ENCODE assay signal across 8 cellular contexts in the genomic region with DNA sequence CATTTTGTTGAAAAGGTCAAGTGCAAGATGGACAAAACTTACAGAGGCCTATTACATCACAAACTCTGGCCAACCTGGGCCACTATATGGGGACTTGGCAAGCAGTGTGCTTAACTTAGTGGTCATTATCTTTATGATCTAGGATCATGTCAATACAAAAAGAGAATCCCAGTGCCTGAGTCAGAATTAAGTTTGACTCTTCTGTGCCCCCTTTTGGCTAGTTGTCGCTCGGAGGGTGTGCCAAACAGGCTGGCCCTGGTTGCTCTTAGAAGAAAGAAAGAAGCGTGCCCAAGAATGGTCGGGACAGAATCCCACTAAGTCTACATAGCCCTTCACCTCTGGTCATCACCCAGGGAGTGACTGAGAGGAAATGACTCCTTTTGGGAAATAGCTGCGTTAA.
DNase-seq lines count a peak whose midpoint lies in the region; ATAC-seq and TF ChIP-seq lines count a peak whose summit lies in the region.

No MANE protein-coding gene starts in this region.

- no peaks in the 10 kb centered on the region for H3K36me3 Mint-ChIP-seq in T-helper 2 cell treated with Interferon-gamma antibody and Interleukin-4, amounts not matched to agents 5 μg/mL and 100 μg/mL, for 36 hours (ENCODE audit: low read depth)
- no peaks in the 10 kb centered on the region for H3K36me3 Mint-ChIP-seq in endodermal cell (ENCODE audit: low read depth)

- no peak overlapping the region for H3K9ac ChIP-seq in endodermal cell (ENCODE audit: extremely low read depth, low read length, poor library complexity, severe bottlenecking)

- H3K9me3 ChIP-seq in endodermal cell (ENCODE audit: control insufficient read depth, low read length), result no peaks in the 10 kb centered on the region

- H3K4me3 Mint-ChIP-seq in T-helper 2 cell treated with Interferon-gamma antibody and Interleukin-4, amounts not matched to agents 5 μg/mL and 100 μg/mL, for 36 hours, result no peak overlapping the region
- no peak overlapping the region for H3K4me3 Mint-ChIP-seq in endodermal cell

- TF ChIP-seq CTCF in endodermal cell (conservative IDR thresholded peaks at IDR 0.05), result peak; percentile 62

- DNase-seq in T-helper 2 cell (peak in 3 of 5 experiments; percentile 1 to 18 (median 3)), UCSD-AML1 (lab: John Stamatoyannopoulos, UW; ENCODE audit: unreplicated experiment) (peak; percentile 17), endodermal cell (peak; percentile 73), posterior vena cava (ENCODE audit: low spot score) (no peak), SKM-1 treated with dmso at 0.1 percent for 144 hours (lab: John Stamatoyannopoulos, UW; ENCODE audit: unreplicated experiment) (no peak)
- no peak for DNase-seq in T-helper 2 cell treated with Interferon-gamma antibody and Interleukin-4, amounts not matched to agents 5 μg/mL and 100 μg/mL, for 36 hours (ENCODE audit: low spot score)
- peak; percentile 23 for DNase-seq in stimulated activated naive CD8-positive, alpha-beta T cell treated with anti-CD3 and anti-CD28 coated beads, Interleukin-15, Interleukin-2, amounts not matched to agents 100 U/mL and 50 U/mL, for 24 hours

- H3K4me1 ChIP-seq in endodermal cell (ENCODE audit: control insufficient read depth, insufficient read depth, low read length), result no peaks in the 10 kb centered on the region

- peaks cover 9% of the 10 kb centered on the region for H3K27me3 ChIP-seq in endodermal cell (ENCODE audit: control insufficient read depth, insufficient read depth, low read length, poor library complexity, severe bottlenecking)

- no peaks in the 10 kb centered on the region for H3K9me3 Mint-ChIP-seq in T-helper 2 cell treated with Interferon-gamma antibody and Interleukin-4, amounts not matched to agents 5 μg/mL and 100 μg/mL, for 36 hours
- H3K9me3 Mint-ChIP-seq in endodermal cell, result no peaks in the 10 kb centered on the region

- no peak overlapping the region for H3K4me3 ChIP-seq in endodermal cell (ENCODE audit: low read length)

- H3K27ac ChIP-seq in endodermal cell (ENCODE audit: low read depth, low read length), result no peak overlapping the region

- H3K36me3 ChIP-seq in endodermal cell (ENCODE audit: control insufficient read depth, insufficient read depth, low read length), result no peaks in the 10 kb centered on the region

- H3K27me3 Mint-ChIP-seq in T-helper 2 cell treated with Interferon-gamma antibody and Interleukin-4, amounts not matched to agents 5 μg/mL and 100 μg/mL, for 36 hours (ENCODE audit: low read depth), result peaks cover 20% of the 10 kb centered on the region
- H3K27me3 Mint-ChIP-seq in endodermal cell (ENCODE audit: insufficient read depth), result peaks cover 6% of the 10 kb centered on the region

- 72% methylated on average over 5 of the region's 5 CpGs; no CpG with 5 or more reads in 1 of the 2 experiments for WGBS in endodermal cell (ENCODE audit: insufficient coverage in 1 of 2, insufficient read length in 1 of 2), 2 experiments

- intact Hi-C loops in posterior vena cava (cut with DNase I), result no loop called here

- H3K27ac Mint-ChIP-seq in T-helper 2 cell treated with Interferon-gamma antibody and Interleukin-4, amounts not matched to agents 5 μg/mL and 100 μg/mL, for 36 hours, result no peak overlapping the region
- no peak overlapping the region for H3K27ac Mint-ChIP-seq in endodermal cell

- peaks cover 4% of the 10 kb centered on the region for H3K4me1 Mint-ChIP-seq in T-helper 2 cell treated with Interferon-gamma antibody and Interleukin-4, amounts not matched to agents 5 μg/mL and 100 μg/mL, for 36 hours (ENCODE audit: low read depth)
- peaks cover 3% of the 10 kb centered on the region for H3K4me1 Mint-ChIP-seq in endodermal cell

- no peak for ATAC-seq in stimulated activated naive CD8-positive, alpha-beta T cell treated with anti-CD3 and anti-CD28 coated beads, Interleukin-15, Interleukin-2, amounts not matched to agents 100 U/mL and 50 U/mL, for 24 hours
- no peak for ATAC-seq in GM18868 (IDR thresholded peaks at IDR 0.05; ENCODE audit: unreplicated experiment)

Comparison
In these comparisons a context has a peak if more than half of its experiments do, and no peak if none do; other contexts are left out.
1. DNase-seq: peak in T-helper 2 cell (3 of 5), UCSD-AML1 (single experiment), endodermal cell (single experiment) and stimulated activated naive CD8-positive, alpha-beta T cell treated with anti-CD3 and anti-CD28 coated beads, Interleukin-15, Interleukin-2, amounts not matched to agents 100 U/mL and 50 U/mL, for 24 hours (single experiment); none in T-helper 2 cell treated with Interferon-gamma antibody and Interleukin-4, amounts not matched to agents 5 μg/mL and 100 μg/mL, for 36 hours (single experiment), posterior vena cava (single experiment) and SKM-1 treated with dmso at 0.1 percent for 144 hours (single experiment).